8 cellular contexts compared by ENCODE assay signal in the genomic region with DNA sequence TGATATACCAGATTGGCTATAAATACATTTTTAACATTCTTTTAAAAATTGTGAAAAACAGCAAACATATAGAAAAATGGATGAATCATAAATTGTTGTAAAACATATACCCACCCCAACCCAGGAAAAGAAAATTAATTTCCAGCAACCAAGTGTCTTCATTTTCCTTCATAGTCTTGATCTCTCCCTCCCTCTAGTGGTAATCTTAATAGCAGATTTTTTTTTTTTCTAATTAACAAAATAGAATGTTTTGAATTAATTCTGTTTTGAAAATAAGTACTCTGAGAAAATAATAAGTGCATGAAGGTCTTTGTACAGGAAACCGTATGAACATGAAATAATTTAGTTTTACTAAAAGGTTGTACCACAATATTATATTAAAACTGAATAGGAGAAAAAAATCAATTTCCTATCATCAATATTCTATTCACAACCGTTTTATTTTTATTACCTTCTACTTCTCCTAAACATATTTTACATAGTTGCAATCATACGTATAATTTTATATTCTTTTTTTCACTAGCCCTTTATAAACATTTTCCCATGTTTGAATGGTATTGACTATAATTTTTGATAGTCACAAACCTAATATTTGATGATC. TPM values are rescaled to one million over a fixed set of nuclear protein-coding genes. Genes with fewer than 3 reads are reported as not detected.
DNase-seq lines count a peak whose midpoint lies in the region; ATAC-seq and TF ChIP-seq lines count a peak whose summit lies in the region.

No MANE protein-coding gene starts in this region.

- ATAC-seq in right cardiac atrium: no peak
- ATAC-seq in RWPE2 (ENCODE audit: low read depth): no peak
- no peak for ATAC-seq in GM19023 (IDR thresholded peaks at IDR 0.05; ENCODE audit: unreplicated experiment)
- no peak for ATAC-seq in GM19328 (IDR thresholded peaks at IDR 0.05; ENCODE audit: unreplicated experiment)

- no peaks in the 10 kb centered on the region for H3K9me3 ChIP-seq in right atrium auricular region
- peaks cover 1% of the 10 kb centered on the region for H3K9me3 ChIP-seq in right cardiac atrium (ENCODE audit: control insufficient read depth, low read length)
- no peaks in the 10 kb centered on the region for H3K9me3 ChIP-seq in RWPE2 (ENCODE audit: severe bottlenecking)

- H3K27ac Mint-ChIP-seq in activated CD4-positive, alpha-beta memory T cell treated with anti-CD3 and anti-CD28 coated beads, Interleukin-2, amount 10 ng/mL, durations not matched to agents 7 days and 5 days: no peak overlapping the region

- H3K36me3 ChIP-seq in right atrium auricular region (no peaks in the 10 kb centered on the region), RWPE2 (ENCODE audit: low read depth) (no peaks in the 10 kb centered on the region)

- 68% methylated on average over 3 of the region's 3 CpGs for WGBS in right cardiac atrium

- no peaks in the 10 kb centered on the region for H3K9me3 Mint-ChIP-seq in activated CD4-positive, alpha-beta memory T cell treated with anti-CD3 and anti-CD28 coated beads, Interleukin-2, amount 10 ng/mL, durations not matched to agents 7 days and 5 days

- intact Hi-C loops in right cardiac atrium (cut with DNase I): no loop called here

- DNase-seq in right atrium auricular region (ENCODE audit: low spot score): no peak
- DNase-seq in right cardiac atrium: no peak
- no peak for DNase-seq in RWPE2 (ENCODE audit: low spot score)
- peak; percentile 5 for DNase-seq in glomerular visceral epithelial cell (ENCODE audit: extremely low spot score)
- no peak for DNase-seq in activated CD4-positive, alpha-beta memory T cell treated with anti-CD3 and anti-CD28 coated beads, Interleukin-2, amount 10 ng/mL, durations not matched to agents 7 days and 5 days
- DNase-seq in NCI-H446 treated with DMSO at 0.1 percent for 48 hours (lab: John Stamatoyannopoulos, UW): no peak

- POLR2A ChIA-PET in activated CD4-positive, alpha-beta memory T cell treated with anti-CD3 and anti-CD28 coated beads, Interleukin-2, amount 10 ng/mL, durations not matched to agents 7 days and 5 days (lab: Charles Lee): no interaction called here

- H3K4me3 ChIP-seq in right atrium auricular region (no peak overlapping the region), right cardiac atrium (ENCODE audit: low read length) (no peak overlapping the region), RWPE2 (ENCODE audit: severe bottlenecking) (no peak overlapping the region)

- peak; percentile 41 to 75 for TF ChIP-seq CTCF in right atrium auricular region (IDR thresholded peaks at IDR 0.05)
- peak; percentile 60 for TF ChIP-seq CTCF in RWPE2 (IDR thresholded peaks at IDR 0.05; ENCODE audit: poor library complexity, severe bottlenecking)

- H3K4me1 ChIP-seq in right atrium auricular region: peaks cover 0 to 24% of the 10 kb centered on the region in 2 donors
- H3K4me1 ChIP-seq in right cardiac atrium (ENCODE audit: control insufficient read depth, insufficient read depth, low read length): peaks cover 7% of the 10 kb centered on the region
- peaks cover 8% of the 10 kb centered on the region for H3K4me1 ChIP-seq in RWPE2 (ENCODE audit: insufficient read depth, poor library complexity, severe bottlenecking)

- H3K4me3 Mint-ChIP-seq in activated CD4-positive, alpha-beta memory T cell treated with anti-CD3 and anti-CD28 coated beads, Interleukin-2, amount 10 ng/mL, durations not matched to agents 7 days and 5 days: no peak overlapping the region

- no peaks in the 10 kb centered on the region for H3K27me3 ChIP-seq in right atrium auricular region
- no peaks in the 10 kb centered on the region for H3K27me3 ChIP-seq in right cardiac atrium (ENCODE audit: control insufficient read depth, insufficient read depth)
- no peaks in the 10 kb centered on the region for H3K27me3 ChIP-seq in RWPE2 (ENCODE audit: insufficient read depth, poor library complexity, severe bottlenecking)

- H3K36me3 Mint-ChIP-seq in activated CD4-positive, alpha-beta memory T cell treated with anti-CD3 and anti-CD28 coated beads, Interleukin-2, amount 10 ng/mL, durations not matched to agents 7 days and 5 days (ENCODE audit: low read depth): peaks cover 52% of the 10 kb centered on the region

- H3K27me3 Mint-ChIP-seq in activated CD4-positive, alpha-beta memory T cell treated with anti-CD3 and anti-CD28 coated beads, Interleukin-2, amount 10 ng/mL, durations not matched to agents 7 days and 5 days: no peaks in the 10 kb centered on the region

- H3K4me1 Mint-ChIP-seq in activated CD4-positive, alpha-beta memory T cell treated with anti-CD3 and anti-CD28 coated beads, Interleukin-2, amount 10 ng/mL, durations not matched to agents 7 days and 5 days: peaks cover 55% of the 10 kb centered on the region

- no peak overlapping the region for H3K27ac ChIP-seq in right atrium auricular region
- H3K27ac ChIP-seq in right cardiac atrium (ENCODE audit: low read length): no peak overlapping the region
- no peak overlapping the region for H3K27ac ChIP-seq in RWPE2 (ENCODE audit: poor library complexity, severe bottlenecking)

- CTCF ChIA-PET in activated CD4-positive, alpha-beta memory T cell treated with anti-CD3 and anti-CD28 coated beads, Interleukin-2, amount 10 ng/mL, durations not matched to agents 7 days and 5 days (lab: Charles Lee): interaction anchor here (0.7 kb wide), 1 partner anchor 102 kb away, joined by 3 read pairs; no protein-coding TSS in a partner anchor

RNA-seq across cellular contexts. Expression of a gene that starts 7.0 kb away (rescaled TPM):
- 10 to 100 TPM; 13.9 to 17.1 TPM for total RNA-seq in right atrium auricular region
- 10 to 100 TPM; 21.0 to 36.2 (median 29.7) TPM for total RNA-seq in right cardiac atrium
- polyA plus RNA-seq in right cardiac atrium: 8.9 TPM
- total RNA-seq in activated CD4-positive, alpha-beta memory T cell treated with anti-CD3 and anti-CD28 coated beads, Interleukin-2, amount 10 ng/mL, durations not matched to agents 7 days and 5 days: 10 to 100 TPM; 72.0 to 84.9 TPM
